Comparison of ENCODE assay signal across 23 cellular contexts in genomic region chr1:157272264-157272663, GRCh38.
A peak's percentile ranks its signal among the peaks of the same experiment; 100 is the strongest.
DNase-seq lines count a peak whose midpoint lies in the region; ATAC-seq, FAIRE-seq and TF ChIP-seq lines count a peak whose summit lies in the region.
"Had no signal": no experiment of that assay in that cellular context is flagged by ENCODE, and none has a peak within 500 bp of the region (broad histone marks: within the 10 kb centered on the region; RNA-seq: fewer than 3 reads in every experiment).

No MANE protein-coding gene starts in this region.

- TF ChIP-seq EP300 in HepG2 (IDR thresholded peaks at IDR 0.05; ENCODE audit: low read depth in 2 of 2, low read length in 2 of 2) (no peak), HepG2 (CRISPR knock-in tag; IDR thresholded peaks at IDR 0.05; ENCODE audit: borderline replicate concordance) (no peak), esophagus muscularis mucosa (IDR thresholded peaks at IDR 0.05) (no peak)

- no peak for ATAC-seq in HepG2
- ATAC-seq in right lobe of liver = no peak
- no peak for ATAC-seq in left cardiac atrium
- ATAC-seq: CD8-positive, alpha-beta T cell had no signal

- no peaks in the 10 kb centered on the region for H4K20me1 ChIP-seq in HepG2 (ENCODE audit: insufficient read depth, low read length)

- no peak for FAIRE-seq in HepG2 (lab: Jason Lieb, UNC)
- FAIRE-seq: A204.1, GM12891, GM18507, H54 had no signal

- CTCF ChIA-PET in HepG2 (lab: Yijun Ruan, JAX; ENCODE audit: low intra/inter-chr PET ratio, low total read pairs) = no interaction called here

- H3K4me2 ChIP-seq in HepG2 (ENCODE audit: low read depth, low read length) = no peak overlapping the region

- no peak overlapping the region for H3K27ac ChIP-seq in HepG2 (ENCODE audit: extremely low read length, insufficient read depth, low read length)
- no peak overlapping the region for H3K27ac ChIP-seq in right lobe of liver
- H3K27ac ChIP-seq in SJSA1 = peak overlapping the region; percentile 33
- no peak overlapping the region for H3K27ac ChIP-seq in esophagus muscularis mucosa (replicated peaks in 1 of 4)
- H3K27ac ChIP-seq in colonic mucosa = no peak overlapping the region
- H3K27ac ChIP-seq in spleen = no peak overlapping the region
- H3K27ac ChIP-seq: 22Rv1, C4-2B had no signal

- in situ Hi-C loops in HepG2 (cut with HindIII; ENCODE audit: extremely low pct_ligation_motif_present, low pct_unique_long_range_greater_than_20kb) = no loop called here

- H3K36me3 ChIP-seq in HepG2 (replicated peaks in 1 of 2; ENCODE audit: control insufficient read depth in 1 of 2, insufficient read depth in 2 of 2, low read length in 2 of 2) (no peaks in the 10 kb centered on the region), right lobe of liver (no peaks in the 10 kb centered on the region), SJSA1 (peaks cover 8% of the 10 kb centered on the region; the same call in 1 of the 2 replicates), esophagus muscularis mucosa (no peaks in the 10 kb centered on the region), colonic mucosa (no peaks in the 10 kb centered on the region), spleen (no peaks in the 10 kb centered on the region)
- H3K36me3 ChIP-seq: BE2C, HAP-1 had no signal

- intact Hi-C loops in HepG2 (cut with micrococcal nuclease; ENCODE audit: unreplicated experiment) = no loop called here
- intact Hi-C loops in right lobe of liver (cut with DNase I) = no loop called here
- intact Hi-C loops in esophagus muscularis mucosa (cut with DNase I) = no loop called here
- intact Hi-C loops in colonic mucosa (cut with DNase I) = no loop called here
- intact Hi-C loops in spleen (cut with DNase I; ENCODE audit: low total_unique reads) = no loop called here
- intact Hi-C loops in left cardiac atrium (cut with DNase I) = no loop called here

- no peak overlapping the region for H2AFZ ChIP-seq in HepG2 (ENCODE audit: low read length)

- DNase-seq in HepG2 (ENCODE audit: low spot score) (no peak), right lobe of liver (no peak), SJSA1 (ENCODE audit: low read depth in 1 of 2, low spot score in 2 of 2) (peak in 1 of 2 experiments; percentile 42), esophagus muscularis mucosa (ENCODE audit: extremely low spot score) (peak; percentile 60), colonic mucosa (no peak), spleen (no peak), left cardiac atrium (no peak)
- DNase-seq: BE2C; Caco-2; CD4-positive, CD25-positive, alpha-beta regulatory T cell; CD8-positive, alpha-beta T cell; DMS79; EL; GDM1; GOT3; HFFc6 had no signal

- peaks cover 20% of the 10 kb centered on the region for H3K4me1 ChIP-seq in HepG2 (ENCODE audit: insufficient read depth, low read length)
- H3K4me1 ChIP-seq in right lobe of liver = peaks cover 0 to 5% (median 0%) of the 10 kb centered on the region in 4 donors
- peaks cover 53% of the 10 kb centered on the region for H3K4me1 ChIP-seq in SJSA1 (replicated peaks)
- H3K4me1 ChIP-seq in esophagus muscularis mucosa = no peaks in the 10 kb centered on the region
- no peaks in the 10 kb centered on the region for H3K4me1 ChIP-seq in colonic mucosa
- peaks cover 6 to 28% (median 20%) of the 10 kb centered on the region in 6 donors for H3K4me1 ChIP-seq in spleen
- H3K4me1 ChIP-seq: BE2C, HAP-1 had no signal

- BruUV-seq in HepG2 (replicated peaks; lab: Mats Ljungman, UMichigan) = no TSS peak

- H3K4me3 ChIP-seq in HepG2 (replicated peaks in 1 of 3; ENCODE audit: insufficient read depth in 1 of 3, low read depth in 2 of 3, low read length in 3 of 3) (no peak overlapping the region), right lobe of liver (no peak overlapping the region), SJSA1 (no peak overlapping the region), esophagus muscularis mucosa (no peak overlapping the region), colonic mucosa (no peak overlapping the region), spleen (no peak overlapping the region)
- H3K4me3 ChIP-seq: HAP-1 had no signal

- TF ChIP-seq POLR2A in HepG2 (IDR thresholded peaks at IDR 0.05; ENCODE audit: insufficient read depth in 1 of 2, low read depth in 2 of 2, low read length in 2 of 2) (no peak), right lobe of liver (IDR thresholded peaks at IDR 0.05) (no peak), esophagus muscularis mucosa (IDR thresholded peaks at IDR 0.05; ENCODE audit: low read depth) (no peak), spleen (IDR thresholded peaks at IDR 0.05) (no peak)

- H3K9ac ChIP-seq in HepG2 (ENCODE audit: insufficient read depth, low read depth, low read length) (no peak overlapping the region), colonic mucosa (ENCODE audit: low read depth in 2 of 2, low read length in 2 of 2) (no peak overlapping the region)

- TF ChIP-seq RAD21 in HepG2 (CRISPR knock-in tag; IDR thresholded peaks at IDR 0.05) = no peak

- POLR2A ChIA-PET in HepG2 (lab: Yijun Ruan, JAX) = no interaction called here

- H3K79me2 ChIP-seq in HepG2 (ENCODE audit: insufficient read depth, low read length) = no peaks in the 10 kb centered on the region

- peaks cover 0 to 13% of the 10 kb centered on the region in 2 experiments; a peak in 2 of 5 replicates for H3K27me3 ChIP-seq in HepG2 (ENCODE audit: control insufficient read depth in 1 of 2, insufficient read depth in 2 of 2, low read length in 2 of 2)
- H3K27me3 ChIP-seq in right lobe of liver = no peaks in the 10 kb centered on the region
- H3K27me3 ChIP-seq in SJSA1 (replicated peaks) = no peaks in the 10 kb centered on the region
- H3K27me3 ChIP-seq in esophagus muscularis mucosa = peaks cover 0 to 42% (median 1%) of the 10 kb centered on the region in 4 donors
- H3K27me3 ChIP-seq in colonic mucosa = no peaks in the 10 kb centered on the region
- H3K27me3 ChIP-seq in spleen (replicated peaks in 1 of 7) = peaks cover 0 to 44% (median 5%) of the 10 kb centered on the region in 7 donors

- no peaks in the 10 kb centered on the region for H3K9me3 ChIP-seq in HepG2 (ENCODE audit: low read length)
- no peaks in the 10 kb centered on the region for H3K9me3 ChIP-seq in right lobe of liver
- peaks cover 13% of the 10 kb centered on the region for H3K9me3 ChIP-seq in SJSA1 (replicated peaks)
- no peaks in the 10 kb centered on the region for H3K9me3 ChIP-seq in esophagus muscularis mucosa
- no peaks in the 10 kb centered on the region for H3K9me3 ChIP-seq in colonic mucosa
- no peaks in the 10 kb centered on the region for H3K9me3 ChIP-seq in spleen
- H3K9me3 ChIP-seq: BE2C, Caco-2, HAP-1 had no signal

- TF ChIP-seq CTCF in HepG2 (CRISPR knock-in tag; IDR thresholded peaks at IDR 0.05) = no peak
- TF ChIP-seq CTCF in right lobe of liver (IDR thresholded peaks at IDR 0.05) = no peak
- no peak for TF ChIP-seq CTCF in esophagus muscularis mucosa (IDR thresholded peaks at IDR 0.05)
- TF ChIP-seq CTCF in colonic mucosa (IDR thresholded peaks at IDR 0.05) = no peak
- no peak for TF ChIP-seq CTCF in spleen (IDR thresholded peaks at IDR 0.05 in 8 of 11, conservative IDR thresholded peaks at IDR 0.05 in 3 of 11)

TF ChIP-seq in HepG2, 621 proteins besides CTCF, POLR2A, EP300 and RAD21:
- no peak for TF ChIP-seq DNMT3B (CRISPR knock-in tag; conservative IDR thresholded peaks at IDR 0.05)
- TF ChIP-seq HMGXB3 (CRISPR knock-in tag; IDR thresholded peaks at IDR 0.05; ENCODE audit: borderline replicate concordance) = no peak
- no peak for TF ChIP-seq ZNF629 (CRISPR knock-in tag; conservative IDR thresholded peaks at IDR 0.05)
- peak; percentile 73; the same call in 1 of the 2 replicates for TF ChIP-seq ZNF12 (CRISPR knock-in tag; IDR thresholded peaks at IDR 0.05)
